In the genomic region with DNA sequence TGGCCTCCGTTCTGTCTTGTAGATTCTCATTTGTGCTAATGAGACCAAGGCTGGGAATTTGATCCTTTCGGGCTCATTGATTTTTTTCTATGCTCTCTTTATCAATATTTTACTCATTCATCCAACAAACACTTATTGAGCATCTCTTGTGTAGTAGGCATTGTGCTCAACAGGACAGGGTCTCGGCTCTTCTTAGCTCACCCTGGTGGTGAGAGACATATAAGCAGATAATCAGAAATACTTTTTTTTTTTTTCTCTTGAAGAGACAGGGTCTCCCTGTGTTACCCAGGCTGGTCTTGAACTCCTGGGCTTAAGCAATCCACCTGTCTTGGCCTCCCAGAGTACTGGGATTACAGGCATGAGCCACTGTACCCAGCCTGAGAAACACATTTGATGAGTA, we compare ENCODE assay signal across 1 cellular context.
TF ChIP-seq lines count a peak whose summit lies in the region.

No MANE protein-coding gene starts in this region.

TF ChIP-seq in GM23338, 12 proteins besides CTCF, POLR2A, EP300 and RAD21 (continued from another document):
- TF ChIP-seq, protein P1, sequence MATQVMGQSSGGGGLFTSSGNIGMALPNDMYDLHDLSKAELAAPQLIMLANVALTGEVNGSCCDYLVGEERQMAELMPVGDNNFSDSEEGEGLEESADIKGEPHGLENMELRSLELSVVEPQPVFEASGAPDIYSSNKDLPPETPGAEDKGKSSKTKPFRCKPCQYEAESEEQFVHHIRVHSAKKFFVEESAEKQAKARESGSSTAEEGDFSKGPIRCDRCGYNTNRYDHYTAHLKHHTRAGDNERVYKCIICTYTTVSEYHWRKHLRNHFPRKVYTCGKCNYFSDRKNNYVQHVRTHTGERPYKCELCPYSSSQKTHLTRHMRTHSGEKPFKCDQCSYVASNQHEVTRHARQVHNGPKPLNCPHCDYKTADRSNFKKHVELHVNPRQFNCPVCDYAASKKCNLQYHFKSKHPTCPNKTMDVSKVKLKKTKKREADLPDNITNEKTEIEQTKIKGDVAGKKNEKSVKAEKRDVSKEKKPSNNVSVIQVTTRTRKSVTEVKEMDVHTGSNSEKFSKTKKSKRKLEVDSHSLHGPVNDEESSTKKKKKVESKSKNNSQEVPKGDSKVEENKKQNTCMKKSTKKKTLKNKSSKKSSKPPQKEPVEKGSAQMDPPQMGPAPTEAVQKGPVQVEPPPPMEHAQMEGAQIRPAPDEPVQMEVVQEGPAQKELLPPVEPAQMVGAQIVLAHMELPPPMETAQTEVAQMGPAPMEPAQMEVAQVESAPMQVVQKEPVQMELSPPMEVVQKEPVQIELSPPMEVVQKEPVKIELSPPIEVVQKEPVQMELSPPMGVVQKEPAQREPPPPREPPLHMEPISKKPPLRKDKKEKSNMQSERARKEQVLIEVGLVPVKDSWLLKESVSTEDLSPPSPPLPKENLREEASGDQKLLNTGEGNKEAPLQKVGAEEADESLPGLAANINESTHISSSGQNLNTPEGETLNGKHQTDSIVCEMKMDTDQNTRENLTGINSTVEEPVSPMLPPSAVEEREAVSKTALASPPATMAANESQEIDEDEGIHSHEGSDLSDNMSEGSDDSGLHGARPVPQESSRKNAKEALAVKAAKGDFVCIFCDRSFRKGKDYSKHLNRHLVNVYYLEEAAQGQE (IDR thresholded peaks at IDR 0.05; ENCODE audit: unreplicated experiment) = no peak
- TF ChIP-seq EZH2phosphoT487 (IDR thresholded peaks at IDR 0.05; ENCODE audit: unreplicated experiment) (no peak), EZH2 (IDR thresholded peaks at IDR 0.05; ENCODE audit: low read depth, unreplicated experiment) (no peak)
